10 cellular contexts compared by ENCODE assay signal in the genomic region with DNA sequence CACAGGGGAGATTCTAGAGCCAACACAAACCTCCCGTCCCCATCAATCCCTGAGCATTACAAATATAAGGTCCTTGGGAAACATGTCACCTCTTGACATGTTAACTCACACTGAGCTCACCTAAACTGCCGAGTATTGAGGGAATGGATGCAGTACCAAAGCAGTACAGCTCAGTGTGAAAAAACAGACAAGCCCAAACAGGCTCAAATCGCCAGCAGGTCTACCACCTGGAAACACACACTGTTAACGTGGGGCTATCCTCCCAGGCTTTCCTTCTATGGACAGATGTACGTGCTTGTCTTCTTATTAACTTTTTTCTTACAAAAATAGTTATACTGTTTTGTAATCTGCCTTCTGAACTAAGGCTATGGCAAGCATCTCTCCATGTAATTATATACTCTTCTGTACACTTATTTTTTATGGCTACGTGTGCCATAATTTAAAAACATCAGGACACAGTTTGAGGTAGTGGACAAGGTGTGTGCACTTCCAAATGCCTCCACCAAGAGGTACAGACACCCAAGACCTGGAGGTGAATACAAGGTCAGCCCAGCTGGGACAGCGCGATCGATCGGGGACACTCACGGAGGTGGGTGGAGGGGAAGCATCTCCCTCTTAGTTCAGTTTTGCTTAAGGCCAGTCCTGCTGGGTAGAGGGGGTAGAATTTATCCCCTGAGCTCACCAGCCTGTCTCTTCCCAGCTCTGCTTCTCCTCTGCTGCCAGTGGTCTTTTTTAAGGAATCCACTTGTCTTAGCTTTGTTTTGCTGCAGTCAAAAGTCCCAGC.
A peak's percentile ranks its signal among the peaks of the same experiment; 100 is the strongest.
DNase-seq lines count a peak whose midpoint lies in the region; ATAC-seq, FAIRE-seq and TF ChIP-seq lines count a peak whose summit lies in the region.
"Had no signal": no experiment of that assay in that cellular context is flagged by ENCODE, and none has a peak within 500 bp of the region (broad histone marks: within the 10 kb centered on the region; RNA-seq: fewer than 3 reads in every experiment).

No MANE protein-coding gene starts in this region.

- peaks cover 6% of the 10 kb centered on the region for H3K9me3 Mint-ChIP-seq in progenitor cell of endocrine pancreas (ENCODE audit: low read depth)

- H3K27ac ChIP-seq in H1 (ENCODE audit: low read depth, low read length) (no peak overlapping the region), small intestine (ENCODE audit: low read depth in 1 of 2, low read length in 1 of 2) (no peak overlapping the region)
- H3K27ac ChIP-seq: esophagus muscularis mucosa had no signal

- no peak overlapping the region for H3K27ac Mint-ChIP-seq in progenitor cell of endocrine pancreas

- H3K79me2 ChIP-seq in H1 (ENCODE audit: control insufficient read depth in 1 of 2, insufficient read depth in 2 of 2, low read length in 2 of 2): peaks cover 0 to 3% of the 10 kb centered on the region in 2 experiments; a peak in 1 of 4 replicates

- H3K4me2 ChIP-seq in H1 (ENCODE audit: insufficient read depth in 1 of 2, low read depth in 2 of 2, low read length in 2 of 2): no peak overlapping the region

- no peaks in the 10 kb centered on the region; the same call in 1 of the 2 replicates for H3K79me1 ChIP-seq in H1 (ENCODE audit: low read depth, low read length)

- ATAC-seq in GM18867 (IDR thresholded peaks at IDR 0.05; ENCODE audit: unreplicated experiment) (peak; percentile 58), GM21447 (IDR thresholded peaks at IDR 0.05; ENCODE audit: unreplicated experiment) (peak; percentile 41), HG03103 (IDR thresholded peaks at IDR 0.05; ENCODE audit: low read depth, unreplicated experiment) (peak; percentile 59)
- ATAC-seq: PC-3 had no signal

- H3K14ac ChIP-seq in H1 (ENCODE audit: insufficient read length): no peak overlapping the region

- no peak overlapping the region for H2AFZ ChIP-seq in H1 (ENCODE audit: low read length)

- H3K36me3 Mint-ChIP-seq in progenitor cell of endocrine pancreas (ENCODE audit: insufficient read depth): peaks cover 32% of the 10 kb centered on the region

- FAIRE-seq in H1 (lab: Jason Lieb, UNC) (no peak), small intestine (lab: Jason Lieb, UNC) (no peak)

- 86% methylated on average over 11 of the region's 11 CpGs; no CpG with 5 or more reads in 1 of the 2 experiments for WGBS in H1 (ENCODE audit: extremely low coverage in 1 of 2, insufficient coverage in 1 of 2, insufficient read length in 1 of 2, insufficient replicate concordance in 2 of 2, low coverage in 1 of 2, low lambda C conversion rate in 2 of 2, missing lambda C conversion rate in 1 of 2), 2 experiments
- 88 to 94% (median 89%) methylated on average over 11 of the region's 11 CpGs for WGBS in small intestine, 3 donors

- no peak overlapping the region for H2BK5ac ChIP-seq in H1 (ENCODE audit: low read depth, low read length)

- no peak overlapping the region for H2BK20ac ChIP-seq in H1 (ENCODE audit: low read length)

- no peaks in the 10 kb centered on the region for H3K4me1 Mint-ChIP-seq in progenitor cell of endocrine pancreas (ENCODE audit: low read depth)

- TF ChIP-seq EP300 in H1 (IDR thresholded peaks at IDR 0.05; ENCODE audit: borderline replicate concordance in 1 of 2, low read depth in 2 of 2, low read length in 2 of 2): no peak

- peak overlapping the region; percentile 72 for H4K91ac ChIP-seq in H1 (replicated peaks; ENCODE audit: insufficient read length, low read length)

- H3K27me3 ChIP-seq in H1 (replicated peaks in 1 of 4; ENCODE audit: control insufficient read depth in 3 of 4, extremely low read depth in 1 of 4, insufficient read depth in 3 of 4, low read length in 3 of 4) (no peaks in the 10 kb centered on the region), small intestine (ENCODE audit: control insufficient read depth in 2 of 2, insufficient read depth in 2 of 2, low read length in 2 of 2) (no peaks in the 10 kb centered on the region)
- H3K27me3 ChIP-seq: esophagus muscularis mucosa had no signal

- H3K23ac ChIP-seq in H1 (ENCODE audit: insufficient read length): no peak overlapping the region

- no peak for TF ChIP-seq POLR2A in H1 (IDR thresholded peaks at IDR 0.05; ENCODE audit: control extremely low read depth in 1 of 2, low read depth in 2 of 2, low read length in 2 of 2)

- no peak overlapping the region for H4K8ac ChIP-seq in H1 (ENCODE audit: extremely low read depth, insufficient read depth, low read length)

- H3K27me3 Mint-ChIP-seq in progenitor cell of endocrine pancreas: no peaks in the 10 kb centered on the region

- H3K9me3 ChIP-seq in H1 (ENCODE audit: insufficient read depth in 2 of 2, low read depth in 1 of 2, low read length in 1 of 2) (no peaks in the 10 kb centered on the region), small intestine (ENCODE audit: control insufficient read depth, low read depth) (no peaks in the 10 kb centered on the region)
- H3K9me3 ChIP-seq: esophagus muscularis mucosa had no signal

- TF ChIP-seq RAD21 in H1 (IDR thresholded peaks at IDR 0.05 in 1 of 2, conservative IDR thresholded peaks at IDR 0.05 in 1 of 2; ENCODE audit: low read depth in 2 of 2, low read length in 2 of 2): no peak

- H3K4me1 ChIP-seq in H1 (replicated peaks in 1 of 4; ENCODE audit: control insufficient read depth in 3 of 4, insufficient read depth in 4 of 4, low read length in 3 of 4) (peaks cover 0 to 11% (median 3%) of the 10 kb centered on the region in 4 experiments; a peak in 6 of 7 replicates), small intestine (ENCODE audit: control insufficient read depth in 2 of 2, insufficient read depth in 1 of 2, low read depth in 1 of 2, low read length in 1 of 2) (no peaks in the 10 kb centered on the region)
- H3K4me1 ChIP-seq: esophagus muscularis mucosa had no signal

- peaks cover 0 to 2% of the 10 kb centered on the region in 2 experiments for H4K20me1 ChIP-seq in H1 (replicated peaks in 1 of 2; ENCODE audit: control insufficient read depth in 1 of 2, insufficient read depth in 2 of 2, low read length in 2 of 2)

- H3K23me2 ChIP-seq in H1 (ENCODE audit: low read depth, low read length): no peaks in the 10 kb centered on the region

- no peak overlapping the region for H2AK5ac ChIP-seq in H1 (ENCODE audit: low read depth, low read length)

- POLR2A ChIA-PET in H1 (lab: Charles Lee; ENCODE audit: partially characterized antibody): no interaction called here

- no peak overlapping the region for H3K56ac ChIP-seq in H1 (replicated peaks; ENCODE audit: insufficient read length, low read depth, low read length)

- no peak overlapping the region for H2BK12ac ChIP-seq in H1 (ENCODE audit: low read depth, low read length)

- DNase-seq in H1 (ENCODE audit: low read depth in 1 of 2, low spot score in 2 of 2): no peak
- no peak for DNase-seq in progenitor cell of endocrine pancreas (ENCODE audit: low spot score, unreplicated experiment)
- DNase-seq in activated CD4-positive, alpha-beta T cell treated with anti-CD3 and anti-CD28 coated beads for 1 hour: no peak
- DNase-seq in small intestine: no peak
- DNase-seq: amniotic stem cell, PC-3 had no signal

- H3K4ac ChIP-seq in H1 (replicated peaks; ENCODE audit: insufficient read length, low read depth, low read length): no peak overlapping the region

- 0 out of 8 replicates have a peak, but pooled peaks cover 0 to 3% (median 3%) of the 10 kb centered on the region in 4 experiments for H3K36me3 ChIP-seq in H1 (ENCODE audit: control insufficient read depth in 2 of 4, insufficient read depth in 4 of 4, low read length in 3 of 4)
- H3K36me3 ChIP-seq in small intestine (ENCODE audit: control insufficient read depth in 2 of 2, insufficient read depth in 2 of 2, low read length in 2 of 2): peaks cover 9 to 15% of the 10 kb centered on the region in 2 donors

- H3K4me3 Mint-ChIP-seq in progenitor cell of endocrine pancreas (ENCODE audit: low read depth): no peak overlapping the region

- no peak overlapping the region for H3K18ac ChIP-seq in H1 (ENCODE audit: extremely low read depth, low read length)

- no peak overlapping the region for H2BK120ac ChIP-seq in H1 (replicated peaks; ENCODE audit: low read depth, low read length)

- CTCF ChIA-PET in H1 (lab: Charles Lee; ENCODE audit: partially characterized antibody): interaction anchor here (0.6 to 4.8 kb wide), 13 partner anchors 9 to 231 kb away, joined by 3 to 35 read pairs (median 4); no protein-coding TSS in a partner anchor

- no peak overlapping the region for H4K5ac ChIP-seq in H1 (ENCODE audit: insufficient read length, low read depth, low read length)

- no peak overlapping the region for H3K4me3 ChIP-seq in H1 (ENCODE audit: extremely low read depth in 1 of 4, insufficient read depth in 2 of 4, low read depth in 3 of 4, low read length in 4 of 4)
- no peak overlapping the region for H3K4me3 ChIP-seq in small intestine (ENCODE audit: low read depth in 1 of 2, low read length in 2 of 2)
- H3K4me3 ChIP-seq: esophagus muscularis mucosa had no signal

- H2BK15ac ChIP-seq in H1 (ENCODE audit: low read length): no peak overlapping the region

- no peak for TF ChIP-seq CTCF in H1 (IDR thresholded peaks at IDR 0.05; ENCODE audit: control extremely low read depth in 1 of 3, insufficient read depth in 1 of 3, low read depth in 1 of 3, low read length in 3 of 3)
- TF ChIP-seq CTCF in progenitor cell of endocrine pancreas (IDR thresholded peaks at IDR 0.05; ENCODE audit: unreplicated experiment): no peak

- no peak overlapping the region for H3K9ac ChIP-seq in H1 (replicated peaks in 1 of 4; ENCODE audit: extremely low read depth in 1 of 4, low read depth in 3 of 4, low read length in 3 of 4)

TF ChIP-seq in H1, 55 proteins besides CTCF, POLR2A, EP300 and RAD21 (continues in another document):
- TF ChIP-seq GABPA (IDR thresholded peaks at IDR 0.05; ENCODE audit: borderline replicate concordance, insufficient read depth, low read length) (no peak), JUND (IDR thresholded peaks at IDR 0.05; ENCODE audit: low read length) (no peak)
- TF ChIP-seq, protein P1, sequence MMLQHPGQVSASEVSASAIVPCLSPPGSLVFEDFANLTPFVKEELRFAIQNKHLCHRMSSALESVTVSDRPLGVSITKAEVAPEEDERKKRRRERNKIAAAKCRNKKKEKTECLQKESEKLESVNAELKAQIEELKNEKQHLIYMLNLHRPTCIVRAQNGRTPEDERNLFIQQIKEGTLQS (IDR thresholded peaks at IDR 0.05; ENCODE audit: insufficient read depth, low read depth, low read length): no peak
